15 cellular contexts compared by ENCODE assay signal in the genomic region with DNA sequence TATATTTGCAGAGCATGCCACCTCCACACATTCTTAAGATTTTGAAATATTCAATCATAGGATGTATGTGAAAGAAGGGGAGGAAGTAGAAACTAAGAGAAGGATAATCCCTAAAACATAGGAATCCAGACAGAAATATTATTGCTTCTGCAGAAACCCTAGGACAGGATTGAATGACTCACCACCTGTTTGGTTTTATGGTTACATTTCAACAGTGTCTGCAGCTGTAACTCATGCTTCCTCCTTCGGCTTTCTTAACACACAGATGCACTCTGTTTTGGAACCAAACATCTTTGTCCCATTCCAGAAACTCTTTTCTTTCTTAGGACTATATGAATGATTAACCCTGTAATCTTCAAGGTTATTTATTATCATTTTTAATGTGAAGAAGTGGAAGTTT. TPM values are rescaled to one million over a fixed set of nuclear protein-coding genes. Genes with fewer than 3 reads are reported as not detected.
DNase-seq lines count a peak whose midpoint lies in the region; ATAC-seq and TF ChIP-seq lines count a peak whose summit lies in the region.
"Had no signal": no experiment of that assay in that cellular context is flagged by ENCODE, and none has a peak within 500 bp of the region (broad histone marks: within the 10 kb centered on the region; RNA-seq: fewer than 3 reads in every experiment).

No MANE protein-coding gene starts in this region.

- H3K4me3 ChIP-seq in AG10803 (ENCODE audit: low read length) (no peak overlapping the region), hepatocyte (no peak overlapping the region)
- H3K4me3 ChIP-seq: coronary artery had no signal

- no peak overlapping the region for H3K4me3 Mint-ChIP-seq in HFFc6
- no peak overlapping the region for H3K4me3 Mint-ChIP-seq in natural killer cell
- H3K4me3 Mint-ChIP-seq: activated CD4-positive, alpha-beta T cell treated with anti-CD3 and anti-CD28 coated beads, Interleukin-2, amount 10 ng/mL, durations not matched to agents 7 days and 5 days; activated T-cell treated with anti-CD3 and anti-CD28 coated beads, Interleukin-2, amount 50 U/mL, for 4 hours had no signal

- no peaks in the 10 kb centered on the region for H3K36me3 Mint-ChIP-seq in HFFc6 (ENCODE audit: low read depth)
- no peaks in the 10 kb centered on the region for H3K36me3 Mint-ChIP-seq in natural killer cell

- no peaks in the 10 kb centered on the region for H3K9me2 ChIP-seq in hepatocyte (replicated peaks; ENCODE audit: insufficient read depth)

- no peaks in the 10 kb centered on the region for H3K79me2 ChIP-seq in hepatocyte

- 48% methylated on average over 1 of the region's 1 CpG for WGBS in hepatocyte (ENCODE audit: low lambda C conversion rate, missing lambda C conversion rate)

- no peak for TF ChIP-seq POLR2A in erythroblast (IDR thresholded peaks at IDR 0.05; ENCODE audit: low read length)

- no peaks in the 10 kb centered on the region for H3K4me1 ChIP-seq in hepatocyte (ENCODE audit: insufficient read depth)

- H3K27ac ChIP-seq in RWPE1 (no peak overlapping the region), hepatocyte (no peak overlapping the region)
- H3K27ac ChIP-seq: coronary artery had no signal

- H3K27me3 ChIP-seq in hepatocyte: no peaks in the 10 kb centered on the region

- DNase-seq in AG10803 (ENCODE audit: low read depth) (peak; percentile 5), HFFc6 (peak; percentile 2), RWPE1 (ENCODE audit: low spot score) (peak; percentile 21), hepatocyte (ENCODE audit: low spot score) (peak; percentile 10), erythroblast (lab: John Stamatoyannopoulos, UW) (no peak), amniotic stem cell (lab: John Stamatoyannopoulos, UW) (no peak), natural killer cell (no peak)
- DNase-seq: activated CD4-positive, alpha-beta T cell treated with anti-CD3 and anti-CD28 coated beads, Interleukin-2, amount 10 ng/mL, durations not matched to agents 7 days and 5 days; activated T-cell treated with anti-CD3 and anti-CD28 coated beads, Interleukin-2, amount 50 U/mL, for 4 hours; NCI-H1930; NCI-H748 treated with DMSO at 0.1 percent for 48 hours; posterior cingulate gyrus; SHP77 had no signal

- no peaks in the 10 kb centered on the region for H4K20me1 ChIP-seq in hepatocyte (ENCODE audit: insufficient read depth, poor library complexity, severe bottlenecking)

- H3K4me1 Mint-ChIP-seq in HFFc6 (ENCODE audit: low read depth): no peaks in the 10 kb centered on the region
- H3K4me1 Mint-ChIP-seq in natural killer cell: no peaks in the 10 kb centered on the region
- H3K4me1 Mint-ChIP-seq: activated CD4-positive, alpha-beta T cell treated with anti-CD3 and anti-CD28 coated beads, Interleukin-2, amount 10 ng/mL, durations not matched to agents 7 days and 5 days had no signal

- no peak overlapping the region for H3K27ac Mint-ChIP-seq in HFFc6
- H3K27ac Mint-ChIP-seq in natural killer cell: no peak overlapping the region
- H3K27ac Mint-ChIP-seq: activated CD4-positive, alpha-beta T cell treated with anti-CD3 and anti-CD28 coated beads, Interleukin-2, amount 10 ng/mL, durations not matched to agents 7 days and 5 days had no signal

- H3K4me2 ChIP-seq in hepatocyte: no peak overlapping the region

- intact Hi-C loops in natural killer cell (cut with micrococcal nuclease): no loop called here

- TF ChIP-seq CTCF in AG10803 (conservative IDR thresholded peaks at IDR 0.05; ENCODE audit: low read length): no peak
- TF ChIP-seq CTCF in HFFc6 (IDR thresholded peaks at IDR 0.05): no peak
- TF ChIP-seq CTCF in RWPE1 (conservative IDR thresholded peaks at IDR 0.05; ENCODE audit: low read depth): no peak
- TF ChIP-seq CTCF in hepatocyte (IDR thresholded peaks at IDR 0.05; ENCODE audit: poor library complexity): no peak
- TF ChIP-seq CTCF in natural killer cell (IDR thresholded peaks at IDR 0.05): no peak

- POLR2A ChIA-PET in RWPE1 (lab: Yijun Ruan, JAX; ENCODE audit: low non-redundant PET): no interaction called here

- ATAC-seq in HG03196 (IDR thresholded peaks at IDR 0.05; ENCODE audit: unreplicated experiment) (no peak), natural killer cell (no peak)
- ATAC-seq: activated T-cell treated with anti-CD3 and anti-CD28 coated beads, Interleukin-2, amount 50 U/mL, for 4 hours had no signal

- CTCF ChIA-PET in RWPE1 (lab: Yijun Ruan, JAX): no interaction called here

- H2AFZ ChIP-seq in hepatocyte: no peak overlapping the region

- peaks cover 7% of the 10 kb centered on the region for H3K27me3 Mint-ChIP-seq in HFFc6 (ENCODE audit: insufficient read depth)
- no peaks in the 10 kb centered on the region for H3K27me3 Mint-ChIP-seq in natural killer cell (ENCODE audit: low read depth in 2 of 2)
- H3K27me3 Mint-ChIP-seq: activated CD4-positive, alpha-beta T cell treated with anti-CD3 and anti-CD28 coated beads, Interleukin-2, amount 10 ng/mL, durations not matched to agents 7 days and 5 days had no signal

- no peaks in the 10 kb centered on the region for H3K9me3 ChIP-seq in hepatocyte (ENCODE audit: low read depth)

- H3K9me3 Mint-ChIP-seq in HFFc6 (no peaks in the 10 kb centered on the region), natural killer cell (peaks cover 8 to 9% of the 10 kb centered on the region in 2 donors)
- H3K9me3 Mint-ChIP-seq: activated CD4-positive, alpha-beta T cell treated with anti-CD3 and anti-CD28 coated beads, Interleukin-2, amount 10 ng/mL, durations not matched to agents 7 days and 5 days had no signal

- H3K36me3 ChIP-seq in hepatocyte (replicated peaks; ENCODE audit: insufficient read depth, low read depth): no peaks in the 10 kb centered on the region

RNA-seq across cellular contexts. Expression of a gene that starts 20.7 kb away (rescaled TPM):
- total RNA-seq in HFFc6 (2021; fragmentation: NEBNext Ultra II Directional; extraction: Animal tissue kit (Norgen Biotek cat#: 25700)): 1 to 10 TPM; 1.5 to 2.4 (median 2.1) TPM
- total RNA-seq in hepatocyte (0.73 and 1.1 TPM in 2 replicates), natural killer cell (not detected)
- polyA plus RNA-seq in hepatocyte: 0.22 TPM in 1 of 2 replicates, not detected in the other
- total RNA-seq: activated CD4-positive, alpha-beta T cell treated with anti-CD3 and anti-CD28 coated beads, Interleukin-2, amount 10 ng/mL, durations not matched to agents 7 days and 5 days; activated T-cell treated with anti-CD3 and anti-CD28 coated beads, Interleukin-2, amount 50 U/mL, for 4 hours had no signal

Comparison
In these comparisons a context has a peak if more than half of its experiments do, and no peak if none do; other contexts are left out.
1. DNase-seq: peak in AG10803 (single experiment), HFFc6 (single experiment), RWPE1 (single experiment) and hepatocyte (single experiment); none in erythroblast (0 of 2), amniotic stem cell (single experiment) and natural killer cell (single experiment).